Comparison of ENCODE assay signal across 9 cellular contexts in the genomic region with DNA sequence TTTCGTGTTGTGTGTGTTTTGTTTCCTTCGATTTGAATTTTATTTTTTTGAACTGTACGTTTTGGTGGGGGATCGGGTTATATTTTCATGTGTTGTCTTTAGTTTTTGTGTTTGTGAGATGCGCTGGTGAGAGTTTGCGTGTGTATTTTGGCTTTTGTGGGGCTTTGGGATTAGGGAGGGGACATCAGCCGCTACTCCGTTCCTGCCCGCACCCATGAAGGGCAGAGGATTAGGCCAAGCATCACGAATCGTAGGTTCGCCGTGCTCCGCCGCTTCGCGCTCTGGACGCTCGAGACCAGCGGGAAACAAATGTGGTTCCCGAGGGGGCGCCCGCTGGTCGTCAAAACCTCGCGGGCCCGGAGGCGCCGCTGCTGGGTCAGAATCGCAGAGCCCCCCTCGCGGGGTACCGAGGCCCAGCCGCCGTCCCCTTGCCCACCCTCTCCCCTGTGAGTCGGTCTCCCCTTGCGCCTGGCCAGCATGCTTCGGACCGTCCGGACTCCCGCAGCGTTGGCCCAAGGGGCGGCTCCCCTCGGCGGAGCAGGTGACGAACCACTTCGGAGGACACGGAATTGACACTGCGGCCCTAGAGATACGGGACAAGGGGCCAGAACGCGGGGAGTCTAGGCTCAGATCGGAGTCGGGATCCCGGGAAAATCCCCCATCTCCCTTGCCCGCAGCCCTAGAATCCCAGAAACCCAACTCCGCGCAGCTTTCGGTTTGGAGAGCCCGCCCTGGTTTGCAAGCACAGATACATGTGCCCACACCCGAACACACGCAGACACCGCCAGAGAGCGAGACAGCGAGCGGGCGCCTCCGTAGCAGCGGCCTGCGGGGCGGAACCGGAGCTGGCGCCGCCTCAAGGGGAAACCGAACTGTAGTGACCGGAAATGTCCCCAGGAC. TPM values are rescaled to one million over a fixed set of nuclear protein-coding genes. Genes with fewer than 3 reads are reported as not detected.
DNase-seq lines count a peak whose midpoint lies in the region; ATAC-seq lines count a peak whose summit lies in the region.
"Had no signal": no experiment of that assay in that cellular context is flagged by ENCODE, and none has a peak within 500 bp of the region (broad histone marks: within the 10 kb centered on the region; RNA-seq: fewer than 3 reads in every experiment).

No MANE protein-coding gene starts in this region.

- H3K27ac Mint-ChIP-seq in CD8-positive, alpha-beta memory T cell = peak overlapping the region in 3 of 8 donors; percentile 12 to 66 (median 34)
- H3K27ac Mint-ChIP-seq in activated naive CD8-positive, alpha-beta T cell treated with anti-CD3 and anti-CD28 coated beads, Interleukin-2, amount 10 ng/mL, durations not matched to agents 7 days and 5 days = peak overlapping the region; percentile 56

- CTCF ChIA-PET in CD8-positive, alpha-beta memory T cell (lab: Charles Lee) = no interaction called here

- H3K36me3 ChIP-seq in CD8-positive, alpha-beta memory T cell (ENCODE audit: insufficient read depth, low read length) = no peaks in the 10 kb centered on the region
- H3K36me3 ChIP-seq in iPS DF 6.9 (ENCODE audit: control insufficient read depth, insufficient read depth, low read length) (no peaks in the 10 kb centered on the region), skeletal muscle satellite cell (ENCODE audit: insufficient read depth, low read length) (no peaks in the 10 kb centered on the region)

- no peak overlapping the region for H3K9ac ChIP-seq in skeletal muscle satellite cell (ENCODE audit: low read depth, low read length)

- no peak overlapping the region for H3K27ac ChIP-seq in CD8-positive, alpha-beta memory T cell (ENCODE audit: low read depth, low read length)
- H3K27ac ChIP-seq in iPS DF 6.9 (ENCODE audit: low read length) = no peak overlapping the region
- H3K27ac ChIP-seq: PC-9 had no signal

- H3K4me3 Mint-ChIP-seq in CD8-positive, alpha-beta memory T cell = peak overlapping the region; percentile 82 to 98 (median 89)
- H3K4me3 Mint-ChIP-seq in activated naive CD8-positive, alpha-beta T cell treated with anti-CD3 and anti-CD28 coated beads, Interleukin-2, amount 10 ng/mL, durations not matched to agents 7 days and 5 days = peak overlapping the region; percentile 79

- H3K27me3 Mint-ChIP-seq in CD8-positive, alpha-beta memory T cell = peaks cover 72 to 91% of the 10 kb centered on the region in 2 donors
- peaks cover 93% of the 10 kb centered on the region for H3K27me3 Mint-ChIP-seq in activated naive CD8-positive, alpha-beta T cell treated with anti-CD3 and anti-CD28 coated beads, Interleukin-2, amount 10 ng/mL, durations not matched to agents 7 days and 5 days

- peaks cover 68% of the 10 kb centered on the region for H3K27me3 ChIP-seq in CD8-positive, alpha-beta memory T cell (ENCODE audit: insufficient read depth, low read length, poor library complexity, severe bottlenecking)
- H3K27me3 ChIP-seq in iPS DF 6.9 (ENCODE audit: control insufficient read depth, insufficient read depth, low read length) (peaks cover 65% of the 10 kb centered on the region), skeletal muscle satellite cell (ENCODE audit: control insufficient read depth, insufficient read depth, low read length) (peaks cover 100% of the 10 kb centered on the region)

- H3K4me2 ChIP-seq in skeletal muscle satellite cell (ENCODE audit: low read length) = peak overlapping the region; percentile 93
- H3K4me2 ChIP-seq: PC-9 had no signal

- no CpG with 5 or more reads among the region's 76 CpGs for WGBS in iPS DF 6.9 (ENCODE audit: insufficient coverage, insufficient read length)

- peaks cover 39% of the 10 kb centered on the region for H3K4me1 ChIP-seq in CD8-positive, alpha-beta memory T cell (ENCODE audit: insufficient read depth, low read length)
- H3K4me1 ChIP-seq in iPS DF 6.9 (ENCODE audit: control insufficient read depth, insufficient read depth, low read length) = peaks cover 7% of the 10 kb centered on the region; the same call in 1 of the 2 replicates
- peaks cover 19% of the 10 kb centered on the region for H3K4me1 ChIP-seq in skeletal muscle satellite cell (ENCODE audit: control insufficient read depth, insufficient read depth, low read length)

- peak in 3 of 5 donors; percentile 43 to 62 (median 45) for DNase-seq in CD8-positive, alpha-beta memory T cell
- DNase-seq in NCI-H510A treated with DMSO at 0.1 percent for 48 hours (lab: John Stamatoyannopoulos, UW) (peak; percentile 42), iPS DF 6.9 (ENCODE audit: low read depth, low spot score) (no peak), putamen (ENCODE audit: low spot score) (no peak)
- peak; percentile 60 for DNase-seq in activated naive CD8-positive, alpha-beta T cell treated with anti-CD3 and anti-CD28 coated beads, Interleukin-2, amount 10 ng/mL, durations not matched to agents 7 days and 5 days

- peaks cover 0 to 9% (median 2%) of the 10 kb centered on the region in 5 donors for H3K9me3 Mint-ChIP-seq in CD8-positive, alpha-beta memory T cell
- no peaks in the 10 kb centered on the region for H3K9me3 Mint-ChIP-seq in activated naive CD8-positive, alpha-beta T cell treated with anti-CD3 and anti-CD28 coated beads, Interleukin-2, amount 10 ng/mL, durations not matched to agents 7 days and 5 days

- H3K4me3 ChIP-seq in CD8-positive, alpha-beta memory T cell (ENCODE audit: low read length) = peak overlapping the region; percentile 84
- H3K4me3 ChIP-seq in iPS DF 6.9 (ENCODE audit: low read length) (peak overlapping the region; percentile 30; the same call in 1 of the 2 replicates), skeletal muscle satellite cell (ENCODE audit: low read length) (peak overlapping the region; percentile 69)
- H3K4me3 ChIP-seq: PC-9 had no signal

- ATAC-seq in GM21381 (IDR thresholded peaks at IDR 0.05; ENCODE audit: unreplicated experiment) (peak; percentile 28), HG03045 (IDR thresholded peaks at IDR 0.05; ENCODE audit: unreplicated experiment) (no peak)
- peak; percentile 41 for ATAC-seq in activated naive CD8-positive, alpha-beta T cell treated with anti-CD3 and anti-CD28 coated beads, Interleukin-2, amount 10 ng/mL, durations not matched to agents 7 days and 5 days (ENCODE audit: low read depth)

- no peaks in the 10 kb centered on the region for H3K9me3 ChIP-seq in CD8-positive, alpha-beta memory T cell (ENCODE audit: low read length)
- H3K9me3 ChIP-seq in iPS DF 6.9 (ENCODE audit: control insufficient read depth, insufficient read depth, low read length) (no peaks in the 10 kb centered on the region), skeletal muscle satellite cell (replicated peaks; ENCODE audit: low read length) (no peaks in the 10 kb centered on the region)

- no peaks in the 10 kb centered on the region for H3K36me3 Mint-ChIP-seq in CD8-positive, alpha-beta memory T cell
- no peaks in the 10 kb centered on the region for H3K36me3 Mint-ChIP-seq in activated naive CD8-positive, alpha-beta T cell treated with anti-CD3 and anti-CD28 coated beads, Interleukin-2, amount 10 ng/mL, durations not matched to agents 7 days and 5 days

- H3K4me1 Mint-ChIP-seq in CD8-positive, alpha-beta memory T cell = peaks cover 28 to 46% (median 43%) of the 10 kb centered on the region in 3 donors
- peaks cover 23% of the 10 kb centered on the region for H3K4me1 Mint-ChIP-seq in activated naive CD8-positive, alpha-beta T cell treated with anti-CD3 and anti-CD28 coated beads, Interleukin-2, amount 10 ng/mL, durations not matched to agents 7 days and 5 days

- POLR2A ChIA-PET in CD8-positive, alpha-beta memory T cell (lab: Charles Lee) = no interaction called here
- POLR2A ChIA-PET in activated naive CD8-positive, alpha-beta T cell treated with anti-CD3 and anti-CD28 coated beads, Interleukin-2, amount 10 ng/mL, durations not matched to agents 7 days and 5 days (lab: Charles Lee) = interaction anchor here (0.8 kb wide), 1 partner anchor 85 kb away, joined by 3 read pairs; no protein-coding TSS in a partner anchor

RNA-seq across cellular contexts. Expression of a gene that starts 2.4 kb away (rescaled TPM):
- under 1 TPM; 0.18 to 0.29 TPM for total RNA-seq in CD8-positive, alpha-beta memory T cell
- not detected for polyA plus RNA-seq in CD8-positive, alpha-beta memory T cell
- total RNA-seq in activated naive CD8-positive, alpha-beta T cell treated with anti-CD3 and anti-CD28 coated beads, Interleukin-2, amount 10 ng/mL, durations not matched to agents 7 days and 5 days = 1 to 10 TPM in 1 of 2 experiments, under 1 TPM in 1; 0.89 to 1.1 TPM
- not detected in 2 replicates for total RNA-seq in skeletal muscle satellite cell (2012; rRNA removed)
- total RNA-seq: PC-9 had no signal

Comparison
In these comparisons a context has a peak if more than half of its experiments do, and no peak if none do; other contexts are left out.
1. DNase-seq: peak in CD8-positive, alpha-beta memory T cell (3 of 5), NCI-H510A treated with DMSO at 0.1 percent for 48 hours (single experiment) and activated naive CD8-positive, alpha-beta T cell treated with anti-CD3 and anti-CD28 coated beads, Interleukin-2, amount 10 ng/mL, durations not matched to agents 7 days and 5 days (single experiment); none in iPS DF 6.9 (single experiment) and putamen (single experiment).
2. H3K4me3 ChIP-seq: peak in every context shown above with its lines; median percentile 84 in CD8-positive, alpha-beta memory T cell; 69 in skeletal muscle satellite cell; 30 in iPS DF 6.9.